8 cellular contexts compared by ENCODE assay signal in the genomic region with DNA sequence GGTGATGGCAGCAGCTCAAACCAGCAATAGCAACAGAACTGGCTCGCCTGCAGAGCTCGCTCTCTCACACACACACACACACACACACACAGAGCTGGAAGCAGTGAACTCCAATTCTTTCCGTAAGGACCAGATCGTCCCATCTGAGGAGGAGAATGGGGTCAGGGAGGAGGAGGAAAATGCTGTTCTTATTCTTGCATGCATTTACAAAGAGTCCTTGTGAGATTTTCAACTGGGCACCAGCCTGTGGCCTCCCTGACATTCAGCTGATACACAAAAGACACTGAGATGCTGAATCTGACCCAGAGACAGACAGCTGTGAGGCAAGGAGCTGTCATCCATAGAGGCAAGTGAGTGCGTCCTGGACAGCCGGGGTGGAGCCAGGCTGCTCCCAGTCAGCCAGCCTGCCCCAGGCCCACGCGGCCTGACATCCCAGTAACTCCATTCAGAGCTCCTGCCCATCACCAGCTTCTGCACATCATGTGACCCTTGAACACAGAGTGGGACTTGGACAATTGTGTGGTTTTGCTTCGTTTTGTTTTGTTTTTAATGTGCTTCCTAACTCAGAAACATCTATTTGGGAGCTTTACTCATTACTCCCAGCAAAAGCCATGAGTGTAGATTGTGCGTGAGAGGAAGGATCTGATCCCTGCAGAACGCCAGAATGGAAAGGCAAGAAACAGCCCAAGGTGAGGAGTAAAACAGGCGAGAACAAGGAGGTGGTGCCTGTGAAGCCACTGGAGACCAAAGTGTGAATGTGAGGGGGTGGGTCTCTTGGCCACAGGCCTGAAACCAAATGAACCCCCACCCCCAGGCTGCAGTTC. TPM values are rescaled to one million over a fixed set of nuclear protein-coding genes. Genes with fewer than 3 reads are reported as not detected.
DNase-seq lines count a peak whose midpoint lies in the region; ATAC-seq and TF ChIP-seq lines count a peak whose summit lies in the region.

No MANE protein-coding gene starts in this region.

- peak overlapping the region; percentile 14 for H3K27ac ChIP-seq in lower lobe of right lung
- peak overlapping the region; percentile 59 for H3K27ac ChIP-seq in substantia nigra (ENCODE audit: low read depth, low read length, poor library complexity, severe bottlenecking)
- H3K27ac ChIP-seq in brain microvascular endothelial cell: no peak overlapping the region

- TF ChIP-seq CTCF in lower lobe of right lung (IDR thresholded peaks at IDR 0.05) (no peak), brain microvascular endothelial cell (IDR thresholded peaks at IDR 0.05; ENCODE audit: low read depth, low read length, missing control alignments) (no peak)

- H3K4me3 ChIP-seq in lower lobe of right lung: peak overlapping the region; percentile 78
- no peak overlapping the region for H3K4me3 ChIP-seq in brain microvascular endothelial cell (ENCODE audit: low read depth, low read length)

- ATAC-seq in lower lobe of right lung (no peak), HG03175 (IDR thresholded peaks at IDR 0.05; ENCODE audit: unreplicated experiment) (no peak), HG02981 (IDR thresholded peaks at IDR 0.05; ENCODE audit: unreplicated experiment) (no peak)

- in situ Hi-C loops in brain microvascular endothelial cell (cut with HindIII; ENCODE audit: low pct_ligation_motif_present, low sequenced_read_pairs): no loop called here

- H3K4me1 ChIP-seq in lower lobe of right lung: peaks cover 32% of the 10 kb centered on the region

- H3K27me3 ChIP-seq in lower lobe of right lung (ENCODE audit: low read depth) (no peaks in the 10 kb centered on the region), brain microvascular endothelial cell (replicated peaks) (no peaks in the 10 kb centered on the region)

- H3K9me3 ChIP-seq in lower lobe of right lung: no peaks in the 10 kb centered on the region

- H3K36me3 ChIP-seq in lower lobe of right lung (peaks cover 38% of the 10 kb centered on the region), brain microvascular endothelial cell (replicated peaks) (peaks cover 13% of the 10 kb centered on the region)

- peak; percentile 62 for DNase-seq in activated CD8-positive, alpha-beta memory T cell treated with anti-CD3 and anti-CD28 coated beads for 24 hours
- no peak for DNase-seq in activated CD8-positive, alpha-beta memory T cell treated with anti-CD3 and anti-CD28 coated beads, Interleukin-2, amount 50 U/mL, for 4 hours
- DNase-seq in anterior cingulate cortex (lab: John Stamatoyannopoulos, UW): peak in 36 of 58 donors; percentile 20 to 81 (median 47)
- DNase-seq in lower lobe of right lung: no peak
- DNase-seq in substantia nigra (lab: John Stamatoyannopoulos, UW): peak in 32 of 49 donors; percentile 12 to 79 (median 46)
- no peak for DNase-seq in brain microvascular endothelial cell

- intact Hi-C loops in lower lobe of right lung (cut with DNase I): loop anchor here (10.0 kb wide), 1 partner anchor 46 kb away; no protein-coding TSS in a partner anchor

RNA-seq across cellular contexts. Expression of a gene that starts 2.1 kb away (rescaled TPM):
- total RNA-seq in lower lobe of right lung: 12.8 TPM

RNA-seq across cellular contexts. Expression of a gene that starts 59.4 kb away (rescaled TPM):
- 125 TPM for total RNA-seq in lower lobe of right lung

Comparison
In these comparisons a context has a peak if more than half of its experiments do, and no peak if none do; other contexts are left out.
1. DNase-seq: peak in activated CD8-positive, alpha-beta memory T cell treated with anti-CD3 and anti-CD28 coated beads for 24 hours (single experiment), anterior cingulate cortex (36 of 58) and substantia nigra (32 of 49); none in activated CD8-positive, alpha-beta memory T cell treated with anti-CD3 and anti-CD28 coated beads, Interleukin-2, amount 50 U/mL, for 4 hours (single experiment), lower lobe of right lung (single experiment) and brain microvascular endothelial cell (single experiment).